ENCODE assay signal across 8 cellular contexts in genomic region chr3:160006282-160007163, GRCh38. TPM values are rescaled to one million over a fixed set of nuclear protein-coding genes. Genes with fewer than 3 reads are reported as not detected.
DNase-seq lines count a peak whose midpoint lies in the region; ATAC-seq and TF ChIP-seq lines count a peak whose summit lies in the region.

No MANE protein-coding gene starts in this region.

- ATAC-seq in HG02981 (IDR thresholded peaks at IDR 0.05; ENCODE audit: unreplicated experiment) (peak; percentile 38), Right ventricle myocardium superior (ENCODE audit: poor library complexity) (peak; percentile 92), HG02852 (IDR thresholded peaks at IDR 0.05; ENCODE audit: unreplicated experiment) (no peak)
- no peak for ATAC-seq in activated CD8-positive, alpha-beta T cell treated with anti-CD3 and anti-CD28 coated beads, Interleukin-2, amount 10 ng/mL, durations not matched to agents 7 days and 5 days

- in situ Hi-C loops in GM13976 (cut with MboI; ENCODE audit: low sequenced_read_pairs, unreplicated experiment): no loop called here

- H3K27me3 Mint-ChIP-seq in activated CD8-positive, alpha-beta T cell treated with anti-CD3 and anti-CD28 coated beads, Interleukin-2, amount 10 ng/mL, durations not matched to agents 7 days and 5 days (ENCODE audit: low read depth): no peaks in the 10 kb centered on the region

- H3K36me3 Mint-ChIP-seq in activated CD8-positive, alpha-beta T cell treated with anti-CD3 and anti-CD28 coated beads, Interleukin-2, amount 10 ng/mL, durations not matched to agents 7 days and 5 days (ENCODE audit: low read depth): no peaks in the 10 kb centered on the region

- no peak overlapping the region for H3K27ac Mint-ChIP-seq in activated CD8-positive, alpha-beta T cell treated with anti-CD3 and anti-CD28 coated beads, Interleukin-2, amount 10 ng/mL, durations not matched to agents 7 days and 5 days

- POLR2A ChIA-PET in activated CD8-positive, alpha-beta T cell treated with anti-CD3 and anti-CD28 coated beads, Interleukin-2, amount 10 ng/mL, durations not matched to agents 7 days and 5 days (lab: Charles Lee): no interaction called here

- TF ChIP-seq CTCF in GM13976 (IDR thresholded peaks at IDR 0.05; ENCODE audit: borderline replicate concordance, control extremely low read depth, extremely low read depth, insufficient read depth, missing control alignments): peak; percentile 39

- CTCF ChIA-PET in activated CD8-positive, alpha-beta T cell treated with anti-CD3 and anti-CD28 coated beads, Interleukin-2, amount 10 ng/mL, durations not matched to agents 7 days and 5 days (lab: Charles Lee): interaction anchor here (0.6 to 11.7 kb wide), 19 partner anchors 8 to 1334 kb away, joined by 3 to 169 read pairs (median 4); partner anchors contain the start of genes IL12A and LXN

- no peaks in the 10 kb centered on the region for H3K4me1 Mint-ChIP-seq in activated CD8-positive, alpha-beta T cell treated with anti-CD3 and anti-CD28 coated beads, Interleukin-2, amount 10 ng/mL, durations not matched to agents 7 days and 5 days (ENCODE audit: low read depth)

- intact Hi-C loops in Right ventricle myocardium superior (cut with DNase I): no loop called here

- no peak overlapping the region for H3K4me3 Mint-ChIP-seq in activated CD8-positive, alpha-beta T cell treated with anti-CD3 and anti-CD28 coated beads, Interleukin-2, amount 10 ng/mL, durations not matched to agents 7 days and 5 days

- DNase-seq in AG20443 (ENCODE audit: low spot score) (peak; percentile 85), GM13976 (ENCODE audit: low spot score) (peak; percentile 58), NCI-H2227 (lab: John Stamatoyannopoulos, UW; ENCODE audit: unreplicated experiment) (peak; percentile 25), Right ventricle myocardium superior (no peak), retina (peak; percentile 68)
- DNase-seq in activated CD8-positive, alpha-beta T cell treated with anti-CD3 and anti-CD28 coated beads, Interleukin-2, amount 10 ng/mL, durations not matched to agents 7 days and 5 days: peak; percentile 31

- no peaks in the 10 kb centered on the region for H3K9me3 Mint-ChIP-seq in activated CD8-positive, alpha-beta T cell treated with anti-CD3 and anti-CD28 coated beads, Interleukin-2, amount 10 ng/mL, durations not matched to agents 7 days and 5 days (ENCODE audit: insufficient read depth)

RNA-seq across cellular contexts. Expression of gene IL12A, which starts 17.9 kb away (rescaled TPM):
- not detected for total RNA-seq in activated CD8-positive, alpha-beta T cell treated with anti-CD3 and anti-CD28 coated beads, Interleukin-2, amount 10 ng/mL, durations not matched to agents 7 days and 5 days
- total RNA-seq in Right ventricle myocardium superior: 0.91 TPM

Comparison
In these comparisons a context has a peak if more than half of its experiments do, and no peak if none do; other contexts are left out.
1. ATAC-seq: peak in HG02981 (single experiment) and Right ventricle myocardium superior (single experiment); none in activated CD8-positive, alpha-beta T cell treated with anti-CD3 and anti-CD28 coated beads, Interleukin-2, amount 10 ng/mL, durations not matched to agents 7 days and 5 days (single experiment) and HG02852 (single experiment).